Comparison of ENCODE assay signal across 18 cellular contexts in genomic region chr12:77229640-77230442, GRCh38.
DNase-seq lines count a peak whose midpoint lies in the region; ATAC-seq and TF ChIP-seq lines count a peak whose summit lies in the region.
"Had no signal": no experiment of that assay in that cellular context is flagged by ENCODE, and none has a peak within 500 bp of the region (broad histone marks: within the 10 kb centered on the region; RNA-seq: fewer than 3 reads in every experiment).

No MANE protein-coding gene starts in this region.

- WGBS in HUES64, result 90% methylated on average over 2 of the region's 6 CpGs
- WGBS in smooth muscle cell (ENCODE audit: low lambda C conversion rate), result 70% methylated on average over 6 of the region's 6 CpGs

- H3K9me3 ChIP-seq in HUES64 (ENCODE audit: insufficient read depth, low read depth, low read length) (no peaks in the 10 kb centered on the region), ascending aorta (no peaks in the 10 kb centered on the region), parathyroid adenoma (ENCODE audit: control insufficient read depth, low read length) (no peaks in the 10 kb centered on the region), smooth muscle cell (replicated peaks; ENCODE audit: low read depth) (no peaks in the 10 kb centered on the region)
- H3K9me3 ChIP-seq: ovary had no signal

- H3K4me1 ChIP-seq in HUES64 (ENCODE audit: insufficient read depth, low read length) (peaks cover 20% of the 10 kb centered on the region), ascending aorta (no peaks in the 10 kb centered on the region), parathyroid adenoma (peaks cover 30% of the 10 kb centered on the region), smooth muscle cell (ENCODE audit: low read depth) (no peaks in the 10 kb centered on the region)

- H3K79me2 ChIP-seq in parathyroid adenoma, result no peaks in the 10 kb centered on the region
- H3K79me2 ChIP-seq in smooth muscle cell (ENCODE audit: low read depth), result no peaks in the 10 kb centered on the region

- ATAC-seq in HG03521 (IDR thresholded peaks at IDR 0.05; ENCODE audit: unreplicated experiment), result no peak
- ATAC-seq: T-helper 17 cell had no signal

- H3K4me3 ChIP-seq in HUES64 (ENCODE audit: low read length), result no peak overlapping the region
- peak overlapping the region; percentile 3 to 7 for H3K4me3 ChIP-seq in ascending aorta
- no peak overlapping the region for H3K4me3 ChIP-seq in parathyroid adenoma (ENCODE audit: low read depth, low read length)
- H3K4me3 ChIP-seq in smooth muscle cell, result no peak overlapping the region
- H3K4me3 ChIP-seq: ovary had no signal

- TF ChIP-seq CTCF in ascending aorta (IDR thresholded peaks at IDR 0.05) (no peak), parathyroid adenoma (IDR thresholded peaks at IDR 0.05) (no peak), smooth muscle cell (IDR thresholded peaks at IDR 0.05; ENCODE audit: borderline replicate concordance, insufficient read depth, poor library complexity, severe bottlenecking) (no peak)

- H4K20me1 ChIP-seq in smooth muscle cell (ENCODE audit: low read depth), result no peaks in the 10 kb centered on the region

- DNase-seq in ascending aorta (ENCODE audit: low spot score in 2 of 2) (no peak), fibroblast of gingiva (ENCODE audit: low read depth) (peak; percentile 61), smooth muscle cell (lab: John Stamatoyannopoulos, UW; ENCODE audit: unreplicated experiment) (no peak), mesenteric fat pad (ENCODE audit: low spot score) (no peak), NCI-H2196 treated with DMSO at 0.1 percent for 48 hours (lab: John Stamatoyannopoulos, UW; ENCODE audit: unreplicated experiment) (no peak)
- DNase-seq: activated CD4-positive, CD25-positive, alpha-beta regulatory T cell treated with anti-CD3 and anti-CD28 coated beads, Interleukin-2, amount 50 U/mL, for 72 hours; activated CD8-positive, alpha-beta memory T cell treated with anti-CD3 and anti-CD28 coated beads, Interleukin-2, amount 50 U/mL, for 4 hours; activated naive CD4-positive, alpha-beta T cell; caudate nucleus; left cardiac atrium; MM.1S; NCI-H2081; NCI-H748 treated with DMSO at 0.1 percent for 48 hours; ovary; T-helper 17 cell had no signal

- H3K4me2 ChIP-seq in parathyroid adenoma (ENCODE audit: low read length) (peak overlapping the region; percentile 12), smooth muscle cell (no peak overlapping the region)

- H3K9ac ChIP-seq in HUES64 (ENCODE audit: low read depth, low read length) (no peak overlapping the region; the same call in 1 of the 2 replicates), parathyroid adenoma (no peak overlapping the region), smooth muscle cell (ENCODE audit: low read depth) (no peak overlapping the region)

- intact Hi-C loops in ascending aorta (cut with DNase I), result no loop called here

- H3K27ac ChIP-seq in HUES64 (ENCODE audit: low read depth, low read length) (peak overlapping the region; percentile 67), ascending aorta (no peak overlapping the region), parathyroid adenoma (peak overlapping the region; percentile 55), smooth muscle cell (ENCODE audit: low read depth) (no peak overlapping the region)

- H3K36me3 ChIP-seq in HUES64 (ENCODE audit: insufficient read depth, low read length) (no peaks in the 10 kb centered on the region), ascending aorta (no peaks in the 10 kb centered on the region), parathyroid adenoma (ENCODE audit: control insufficient read depth, insufficient read depth, low read length) (no peaks in the 10 kb centered on the region), smooth muscle cell (ENCODE audit: low read depth) (no peaks in the 10 kb centered on the region)
- H3K36me3 ChIP-seq: ovary had no signal

- H3F3A ChIP-seq in smooth muscle cell (ENCODE audit: low read depth), result no peaks in the 10 kb centered on the region

- no peaks in the 10 kb centered on the region for H3K27me3 ChIP-seq in HUES64 (ENCODE audit: insufficient read depth, low read length)
- no peaks in the 10 kb centered on the region for H3K27me3 ChIP-seq in ascending aorta
- H3K27me3 ChIP-seq in parathyroid adenoma (ENCODE audit: control insufficient read depth, insufficient read depth, low read length), result no peaks in the 10 kb centered on the region
- H3K27me3 ChIP-seq in smooth muscle cell (ENCODE audit: low read depth), result no peaks in the 10 kb centered on the region
- H3K27me3 ChIP-seq: ovary had no signal

- H2AFZ ChIP-seq in parathyroid adenoma, result peak overlapping the region; percentile 12
- H2AFZ ChIP-seq in smooth muscle cell (ENCODE audit: low read depth), result no peak overlapping the region

Comparison
In these comparisons a context has a peak if more than half of its experiments do, and no peak if none do; other contexts are left out.
1. H3K27ac ChIP-seq: peak in HUES64 (single experiment) and parathyroid adenoma (single experiment); none in ascending aorta (0 of 2) and smooth muscle cell (single experiment).
2. H3K4me3 ChIP-seq: peak in ascending aorta (2 of 2); none in HUES64 (single experiment), parathyroid adenoma (single experiment) and smooth muscle cell (single experiment).